ENCODE assay signal across 22 cellular contexts in genomic region chr15:90460142-90460824, GRCh38.
A peak's percentile ranks its signal among the peaks of the same experiment; 100 is the strongest.
DNase-seq lines count a peak whose midpoint lies in the region; ATAC-seq and TF ChIP-seq lines count a peak whose summit lies in the region.
"Had no signal": no experiment of that assay in that cellular context is flagged by ENCODE, and none has a peak within 500 bp of the region (broad histone marks: within the 10 kb centered on the region; RNA-seq: fewer than 3 reads in every experiment).

No MANE protein-coding gene starts in this region.

- no peaks in the 10 kb centered on the region for H3K27me3 ChIP-seq in CD4-positive, alpha-beta T cell (ENCODE audit: control insufficient read depth, insufficient read depth, low read length)
- H3K27me3 ChIP-seq in esophagus muscularis mucosa (no peaks in the 10 kb centered on the region), psoas muscle (ENCODE audit: insufficient read depth in 3 of 3, low read length in 2 of 3) (no peaks in the 10 kb centered on the region)
- H3K27me3 ChIP-seq: brain microvascular endothelial cell, pancreas, SJSA1 had no signal

- no peak for ATAC-seq in CD4-positive, alpha-beta T cell (ENCODE audit: poor library complexity)
- ATAC-seq in T-helper 17 cell: no peak
- no peak for ATAC-seq in psoas muscle
- ATAC-seq in HG03342 (IDR thresholded peaks at IDR 0.05; ENCODE audit: unreplicated experiment): no peak
- ATAC-seq: pancreas had no signal

- no peak overlapping the region for H3K4me3 ChIP-seq in esophagus muscularis mucosa
- H3K4me3 ChIP-seq in psoas muscle: no peak overlapping the region
- H3K4me3 ChIP-seq: HAP-1, pancreas, SJSA1 had no signal

- intact Hi-C loops in CD4-positive, alpha-beta T cell (cut with DNase I, micrococcal nuclease): no loop called here
- intact Hi-C loops in esophagus muscularis mucosa (cut with DNase I): loop anchor here (5.0 kb wide), 1 partner anchor 33 kb away; no protein-coding TSS in a partner anchor
- intact Hi-C loops in psoas muscle (cut with DNase I): loop anchor here in 1 of 2 donors (5.0 kb wide), 1 partner anchor 68 kb away; no protein-coding TSS in a partner anchor

- CTCF ChIA-PET in CD4-positive, alpha-beta T cell (lab: Charles Lee): interaction anchor here (0.6 to 1.4 kb wide), 5 partner anchors 22 to 141 kb away, joined by 3 to 4 read pairs (median 4); no protein-coding TSS in a partner anchor

- POLR2A ChIA-PET in CD4-positive, alpha-beta T cell (lab: Charles Lee): no interaction called here

- H3K27ac Mint-ChIP-seq in CD4-positive, alpha-beta T cell: peak overlapping the region; percentile 43
- H3K27ac Mint-ChIP-seq in T-helper 17 cell (peak overlapping the region; percentile 24), endothelial cell (ENCODE audit: unreplicated experiment) (no peak overlapping the region)
- H3K27ac Mint-ChIP-seq: activated CD4-positive, alpha-beta memory T cell treated with anti-CD3 and anti-CD28 coated beads for 36 hours; T-helper 2 cell treated with Interferon-gamma antibody and Interleukin-4, amounts not matched to agents 5 μg/mL and 100 μg/mL, for 36 hours had no signal

- H3K9me3 ChIP-seq in CD4-positive, alpha-beta T cell (ENCODE audit: control insufficient read depth, low read length): no peaks in the 10 kb centered on the region
- H3K9me3 ChIP-seq in T-helper 17 cell (ENCODE audit: control insufficient read depth, low read length, poor library complexity, severe bottlenecking): no peaks in the 10 kb centered on the region
- no peaks in the 10 kb centered on the region for H3K9me3 ChIP-seq in esophagus muscularis mucosa
- no peaks in the 10 kb centered on the region for H3K9me3 ChIP-seq in psoas muscle
- H3K9me3 ChIP-seq: HAP-1, pancreas, SJSA1 had no signal

- no peaks in the 10 kb centered on the region for H3K27me3 Mint-ChIP-seq in CD4-positive, alpha-beta T cell
- H3K27me3 Mint-ChIP-seq in T-helper 17 cell: no peaks in the 10 kb centered on the region
- H3K27me3 Mint-ChIP-seq in endothelial cell (ENCODE audit: unreplicated experiment): peaks cover 3% of the 10 kb centered on the region
- H3K27me3 Mint-ChIP-seq: activated CD4-positive, alpha-beta memory T cell treated with anti-CD3 and anti-CD28 coated beads for 36 hours; activated naive CD8-positive, alpha-beta T cell; CD4-positive, alpha-beta memory T cell had no signal

- 90% methylated on average over 6 of the region's 6 CpGs for WGBS in esophagus muscularis mucosa
- WGBS in psoas muscle, 3 donors: 65 to 78% (median 72%) methylated on average over 6 of the region's 6 CpGs

- H3K9me3 Mint-ChIP-seq in CD4-positive, alpha-beta T cell: no peaks in the 10 kb centered on the region
- H3K9me3 Mint-ChIP-seq in endothelial cell (ENCODE audit: unreplicated experiment): no peaks in the 10 kb centered on the region
- H3K9me3 Mint-ChIP-seq: activated CD4-positive, alpha-beta memory T cell treated with anti-CD3 and anti-CD28 coated beads for 36 hours; CD4-positive, alpha-beta memory T cell; T-helper 2 cell treated with Interferon-gamma antibody and Interleukin-4, amounts not matched to agents 5 μg/mL and 100 μg/mL, for 36 hours had no signal

- DNase-seq in CD4-positive, alpha-beta T cell: no peak
- DNase-seq in T-helper 17 cell (no peak), esophagus muscularis mucosa (ENCODE audit: extremely low spot score) (no peak), psoas muscle (no peak), NCI-H2081 treated with DMSO at 0.1 percent for 48 hours (lab: John Stamatoyannopoulos, UW) (no peak), glomerular visceral epithelial cell (ENCODE audit: extremely low spot score) (no peak), endothelial cell (ENCODE audit: low spot score) (no peak)
- DNase-seq: activated CD4-positive, alpha-beta memory T cell treated with anti-CD3 and anti-CD28 coated beads for 36 hours; activated T-cell treated with anti-CD3 and anti-CD28 coated beads for 4 hours; brain microvascular endothelial cell; CD4-positive, alpha-beta memory T cell; GF-D8; head of caudate nucleus; NCI-H1417 treated with DMSO at 0.1 percent for 48 hours; NCI-H2171; pancreas; stimulated activated CD4-positive, alpha-beta T cell treated with anti-CD3 and anti-CD28 coated beads, Interleukin-4, amount 100 ng/mL, for 1 hour had no signal

- TF ChIP-seq CTCF in CD4-positive, alpha-beta T cell (IDR thresholded peaks at IDR 0.05): no peak
- no peak for TF ChIP-seq CTCF in esophagus muscularis mucosa (IDR thresholded peaks at IDR 0.05)
- no peak for TF ChIP-seq CTCF in psoas muscle (IDR thresholded peaks at IDR 0.05)
- no peak for TF ChIP-seq CTCF in endothelial cell (IDR thresholded peaks at IDR 0.05; ENCODE audit: unreplicated experiment)

- H3K36me3 ChIP-seq in esophagus muscularis mucosa: peaks cover 19 to 57% (median 33%) of the 10 kb centered on the region in 4 donors
- peaks cover 8 to 77% of the 10 kb centered on the region in 2 donors for H3K36me3 ChIP-seq in psoas muscle (ENCODE audit: insufficient read depth in 1 of 2, low read depth in 1 of 2)

- TF ChIP-seq POLR2A in esophagus muscularis mucosa (IDR thresholded peaks at IDR 0.05; ENCODE audit: low read depth): no peak

- no peak for TF ChIP-seq EP300 in esophagus muscularis mucosa (IDR thresholded peaks at IDR 0.05)

- H3K4me1 ChIP-seq in esophagus muscularis mucosa: peaks cover 35 to 67% (median 56%) of the 10 kb centered on the region in 4 donors
- peaks cover 38% of the 10 kb centered on the region for H3K4me1 ChIP-seq in psoas muscle
- H3K4me1 ChIP-seq: HAP-1 had no signal

- peaks cover 90% of the 10 kb centered on the region for H3K36me3 Mint-ChIP-seq in CD4-positive, alpha-beta T cell (ENCODE audit: low read depth)
- H3K36me3 Mint-ChIP-seq in T-helper 17 cell (ENCODE audit: low read depth) (peaks cover 6% of the 10 kb centered on the region), endothelial cell (ENCODE audit: low read depth, unreplicated experiment) (peaks cover 4% of the 10 kb centered on the region)

- H3K4me3 Mint-ChIP-seq in CD4-positive, alpha-beta T cell: no peak overlapping the region
- H3K4me3 Mint-ChIP-seq in T-helper 17 cell (no peak overlapping the region), endothelial cell (ENCODE audit: unreplicated experiment) (no peak overlapping the region)
- H3K4me3 Mint-ChIP-seq: activated CD4-positive, alpha-beta memory T cell treated with anti-CD3 and anti-CD28 coated beads for 36 hours; activated naive CD8-positive, alpha-beta T cell; CD4-positive, alpha-beta memory T cell; T-helper 2 cell treated with Interferon-gamma antibody and Interleukin-4, amounts not matched to agents 5 μg/mL and 100 μg/mL, for 36 hours had no signal

- no peak overlapping the region for H3K27ac ChIP-seq in CD4-positive, alpha-beta T cell (ENCODE audit: low read depth, low read length)
- H3K27ac ChIP-seq in esophagus muscularis mucosa (replicated peaks in 1 of 4) (peak overlapping the region in 3 of 4 donors; percentile 37 to 55 (median 46)), psoas muscle (peak overlapping the region; percentile 37)
- H3K27ac ChIP-seq: brain microvascular endothelial cell, pancreas, SJSA1 had no signal

- H3K4me1 Mint-ChIP-seq in CD4-positive, alpha-beta T cell (ENCODE audit: low read depth): peaks cover 21% of the 10 kb centered on the region
- H3K4me1 Mint-ChIP-seq in T-helper 17 cell (peaks cover 21% of the 10 kb centered on the region), endothelial cell (ENCODE audit: unreplicated experiment) (peaks cover 26% of the 10 kb centered on the region)
